In the genomic region with DNA sequence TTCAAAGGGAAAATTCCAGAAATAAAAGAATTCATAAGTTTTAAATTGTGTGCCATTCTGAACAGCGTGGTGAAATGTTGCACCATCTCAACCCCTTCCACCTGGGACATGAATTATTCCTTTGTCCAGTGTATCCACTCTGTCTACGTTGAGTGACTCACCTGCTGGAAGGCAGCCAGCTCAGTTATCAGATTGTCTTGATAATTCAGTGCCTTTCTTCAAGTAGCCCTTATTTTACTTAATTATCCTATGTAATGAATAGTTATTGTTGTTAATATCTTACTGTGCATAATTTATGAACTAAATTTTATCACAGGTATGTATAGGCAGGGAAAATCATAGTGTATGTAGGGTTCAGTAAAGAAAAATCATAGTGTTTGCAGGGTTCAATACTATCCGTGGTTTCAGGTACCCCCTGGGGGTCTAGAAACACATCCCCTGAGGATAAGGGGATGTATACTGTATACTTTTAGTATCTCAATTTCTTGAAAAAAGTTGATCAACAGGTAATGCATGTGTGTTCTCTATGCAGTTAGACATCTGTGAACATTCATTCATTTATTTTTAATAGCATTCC, we compare ENCODE assay signal across 8 cellular contexts. TPM values are rescaled to one million over a fixed set of nuclear protein-coding genes. Genes with fewer than 3 reads are reported as not detected.
DNase-seq lines count a peak whose midpoint lies in the region; ATAC-seq and TF ChIP-seq lines count a peak whose summit lies in the region.

No MANE protein-coding gene starts in this region.

- H3K9ac ChIP-seq in endodermal cell (ENCODE audit: extremely low read depth, low read length, poor library complexity, severe bottlenecking), result no peak overlapping the region

- H3K4me3 Mint-ChIP-seq in immature natural killer cell, result no peak overlapping the region
- no peak overlapping the region for H3K4me3 Mint-ChIP-seq in endodermal cell

- 91% methylated on average over 3 of the region's 3 CpGs; no CpG with 5 or more reads in 1 of the 2 experiments for WGBS in endodermal cell (ENCODE audit: insufficient coverage in 1 of 2, insufficient read length in 1 of 2), 2 experiments

- no peaks in the 10 kb centered on the region for H3K4me1 ChIP-seq in left ventricle myocardium inferior
- H3K4me1 ChIP-seq in endodermal cell (ENCODE audit: control insufficient read depth, insufficient read depth, low read length), result no peaks in the 10 kb centered on the region

- TF ChIP-seq EP300 in Ishikawa (IDR thresholded peaks at IDR 0.05; ENCODE audit: borderline replicate concordance), result peak; percentile 58; the same call in 1 of the 2 replicates

- H3K27ac Mint-ChIP-seq in immature natural killer cell, result no peak overlapping the region
- no peak overlapping the region for H3K27ac Mint-ChIP-seq in endodermal cell

- TF ChIP-seq RAD21 in Ishikawa (IDR thresholded peaks at IDR 0.05; ENCODE audit: low read depth), result no peak

- DNase-seq in COR-L47 (lab: John Stamatoyannopoulos, UW), result peak; percentile 46
- peak; percentile 15 for DNase-seq in choroid plexus epithelial cell (ENCODE audit: low read depth)
- no peak for DNase-seq in effector CD4-positive, alpha-beta T cell
- no peak for DNase-seq in immature natural killer cell
- no peak for DNase-seq in left ventricle myocardium inferior
- no peak for DNase-seq in endodermal cell

- H3K36me3 ChIP-seq in left ventricle myocardium inferior (no peaks in the 10 kb centered on the region), endodermal cell (ENCODE audit: control insufficient read depth, insufficient read depth, low read length) (no peaks in the 10 kb centered on the region)

- no peak overlapping the region for H3K27ac ChIP-seq in left ventricle myocardium inferior (replicated peaks)
- H3K27ac ChIP-seq in endodermal cell (ENCODE audit: low read depth, low read length), result no peak overlapping the region

- H3K27me3 ChIP-seq in left ventricle myocardium inferior (ENCODE audit: low read depth) (no peaks in the 10 kb centered on the region), endodermal cell (ENCODE audit: control insufficient read depth, insufficient read depth, low read length, poor library complexity, severe bottlenecking) (no peaks in the 10 kb centered on the region)

- intact Hi-C loops in left ventricle myocardium inferior (cut with micrococcal nuclease), result no loop called here

- H3K4me3 ChIP-seq in choroid plexus epithelial cell (ENCODE audit: low read depth, low read length), result no peak overlapping the region
- H3K4me3 ChIP-seq in left ventricle myocardium inferior, result no peak overlapping the region
- H3K4me3 ChIP-seq in endodermal cell (ENCODE audit: low read length), result no peak overlapping the region

- H3K9me3 ChIP-seq in left ventricle myocardium inferior (replicated peaks) (no peaks in the 10 kb centered on the region), endodermal cell (ENCODE audit: control insufficient read depth, low read length) (no peaks in the 10 kb centered on the region)

- no peak for TF ChIP-seq CTCF in choroid plexus epithelial cell (conservative IDR thresholded peaks at IDR 0.05; ENCODE audit: low read depth, low read length)
- no peak for TF ChIP-seq CTCF in left ventricle myocardium inferior (IDR thresholded peaks at IDR 0.05; ENCODE audit: borderline replicate concordance)
- no peak for TF ChIP-seq CTCF in endodermal cell (conservative IDR thresholded peaks at IDR 0.05)

- H3K4me1 Mint-ChIP-seq in immature natural killer cell (no peaks in the 10 kb centered on the region), endodermal cell (no peaks in the 10 kb centered on the region)

- peaks cover 0 to 5% (median 4%) of the 10 kb centered on the region in 3 donors for H3K27me3 Mint-ChIP-seq in immature natural killer cell (ENCODE audit: low read depth in 3 of 3)
- H3K27me3 Mint-ChIP-seq in endodermal cell (ENCODE audit: insufficient read depth), result peaks cover 1% of the 10 kb centered on the region

- H3K36me3 Mint-ChIP-seq in immature natural killer cell, result no peaks in the 10 kb centered on the region
- no peaks in the 10 kb centered on the region for H3K36me3 Mint-ChIP-seq in endodermal cell (ENCODE audit: low read depth)

- H3K9me3 Mint-ChIP-seq in immature natural killer cell (no peaks in the 10 kb centered on the region), endodermal cell (no peaks in the 10 kb centered on the region)

- peak; percentile 35 for ATAC-seq in GM21381 (IDR thresholded peaks at IDR 0.05; ENCODE audit: unreplicated experiment)

TF ChIP-seq in Ishikawa, 13 proteins besides CTCF, POLR2A, EP300 and RAD21:
- TF ChIP-seq CEBPB (IDR thresholded peaks at IDR 0.05), result peak; percentile 77
- TF ChIP-seq NFIC (IDR thresholded peaks at IDR 0.05), result peak; percentile 88
- TF ChIP-seq, protein P1, sequence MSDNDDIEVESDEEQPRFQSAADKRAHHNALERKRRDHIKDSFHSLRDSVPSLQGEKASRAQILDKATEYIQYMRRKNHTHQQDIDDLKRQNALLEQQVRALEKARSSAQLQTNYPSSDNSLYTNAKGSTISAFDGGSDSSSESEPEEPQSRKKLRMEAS (IDR thresholded peaks at IDR 0.05), result no peak
- 0 out of 2 replicates have a peak, but pooled peaks have one; percentile 53 for TF ChIP-seq TCF12 (IDR thresholded peaks at IDR 0.05; ENCODE audit: low read depth)

RNA-seq across cellular contexts. Expression of a gene that starts 7.7 kb away (rescaled TPM):
- 10 to 100 TPM in 2 of 3 donors, 1 to 10 TPM in 1; 8.9 to 17.3 (median 11.6) TPM for polyA plus RNA-seq in immature natural killer cell
- total RNA-seq in left ventricle myocardium inferior, result 19.6 TPM
- total RNA-seq in endodermal cell, result 10 to 100 TPM; 29.0 to 47.2 TPM
- 25.4 TPM for polyA plus RNA-seq in endodermal cell (2013, experiment 1 of 2)
- polyA plus RNA-seq in endodermal cell (2013, experiment 2 of 2), result 27.3 TPM

RNA-seq across cellular contexts. Expression of a gene that starts 20.5 kb away (rescaled TPM):
- not detected for polyA plus RNA-seq in immature natural killer cell
- 13.9 TPM for total RNA-seq in left ventricle myocardium inferior
- total RNA-seq in endodermal cell, result 1 to 10 TPM in 1 of 2 donors, under 1 TPM in 1; 0.71 to 4.3 TPM
- polyA plus RNA-seq in endodermal cell (2013, experiment 1 of 2), result 7.9 TPM
- polyA plus RNA-seq in endodermal cell (2013, experiment 2 of 2), result 9.2 TPM

Comparison
In these comparisons a context has a peak if more than half of its experiments do, and no peak if none do; other contexts are left out.
1. DNase-seq: peak in COR-L47 (single experiment) and choroid plexus epithelial cell (single experiment); none in effector CD4-positive, alpha-beta T cell (single experiment), immature natural killer cell (0 of 3), left ventricle myocardium inferior (single experiment) and endodermal cell (single experiment).